In the genomic region with DNA sequence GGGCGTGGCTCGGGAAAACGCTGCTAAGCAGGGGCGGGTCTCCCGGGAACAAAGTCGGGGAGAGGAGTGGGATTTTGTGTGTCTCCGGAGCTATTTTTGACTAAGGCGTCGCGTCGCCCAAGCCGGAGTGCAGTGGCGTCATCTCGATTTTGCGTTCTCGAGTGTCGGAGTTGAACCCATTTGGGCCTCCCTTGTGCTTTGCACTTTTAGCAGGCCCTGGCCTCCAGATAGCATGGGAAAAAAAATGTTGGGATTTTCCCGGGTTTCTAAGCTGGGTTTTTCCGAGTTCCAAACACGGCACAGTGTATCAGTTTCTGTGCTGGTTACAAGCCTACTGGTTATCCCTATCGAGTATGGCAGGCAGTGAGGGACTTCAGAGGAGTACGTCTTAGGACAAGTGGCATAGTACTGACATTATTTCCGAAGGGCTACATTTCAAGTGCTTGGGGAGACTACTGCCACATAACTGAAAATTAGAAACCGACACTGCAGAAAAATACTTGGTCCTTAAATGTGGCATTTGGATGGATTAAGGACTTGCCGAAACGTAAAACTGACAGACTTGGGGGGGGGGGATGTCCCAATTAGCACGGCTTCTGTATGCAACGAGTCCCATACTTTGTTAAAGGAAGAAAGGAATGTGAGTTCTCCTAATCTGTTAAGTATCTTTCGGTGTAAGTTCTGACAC, we compare ENCODE assay signal across 1 cellular context.
TF ChIP-seq lines count a peak whose summit lies in the region.

No MANE protein-coding gene starts in this region.

TF ChIP-seq in HepG2, 621 proteins besides CTCF, POLR2A, EP300 and RAD21 (continued from another document and continues in another):
- TF ChIP-seq, protein P1, sequence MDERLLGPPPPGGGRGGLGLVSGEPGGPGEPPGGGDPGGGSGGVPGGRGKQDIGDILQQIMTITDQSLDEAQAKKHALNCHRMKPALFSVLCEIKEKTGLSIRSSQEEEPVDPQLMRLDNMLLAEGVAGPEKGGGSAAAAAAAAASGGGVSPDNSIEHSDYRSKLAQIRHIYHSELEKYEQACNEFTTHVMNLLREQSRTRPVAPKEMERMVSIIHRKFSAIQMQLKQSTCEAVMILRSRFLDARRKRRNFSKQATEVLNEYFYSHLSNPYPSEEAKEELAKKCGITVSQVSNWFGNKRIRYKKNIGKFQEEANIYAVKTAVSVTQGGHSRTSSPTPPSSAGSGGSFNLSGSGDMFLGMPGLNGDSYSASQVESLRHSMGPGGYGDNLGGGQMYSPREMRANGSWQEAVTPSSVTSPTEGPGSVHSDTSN (CRISPR knock-in tag; IDR thresholded peaks at IDR 0.05), result no peak
- TF ChIP-seq ZNF326 (CRISPR knock-in tag; IDR thresholded peaks at IDR 0.05; ENCODE audit: borderline replicate concordance) (no peak), NFE2 (CRISPR knock-in tag; IDR thresholded peaks at IDR 0.05) (no peak), MXI1 (IDR thresholded peaks at IDR 0.05; ENCODE audit: borderline replicate concordance, low read depth, low read length) (peak; percentile 4; the same call in 2 of the 3 replicates), ZNF709 (CRISPR knock-in tag; IDR thresholded peaks at IDR 0.05) (peak; percentile 8; the same call in 1 of the 2 replicates), HMGA1 (CRISPR knock-in tag; conservative IDR thresholded peaks at IDR 0.05) (no peak), ZNF329 (CRISPR knock-in tag; IDR thresholded peaks at IDR 0.05; ENCODE audit: low read depth) (no peak), ZNF296 (CRISPR knock-in tag; conservative IDR thresholded peaks at IDR 0.05) (no peak), SOX13 (IDR thresholded peaks at IDR 0.05) (no peak), SOX13 (CRISPR knock-in tag; conservative IDR thresholded peaks at IDR 0.05 in 1 of 2, IDR thresholded peaks at IDR 0.05 in 1 of 2) (peak in 1 of 2 experiments; percentile 99; a peak in 2 of 4 replicates), NR2F1 (CRISPR knock-in tag; IDR thresholded peaks at IDR 0.05) (no peak), PLRG1 (conservative IDR thresholded peaks at IDR 0.05) (no peak), ZBTB3 (CRISPR knock-in tag; IDR thresholded peaks at IDR 0.05; ENCODE audit: borderline replicate concordance, low read depth) (no peak), XRCC5 (optimal IDR thresholded peaks at IDR 0.05; ENCODE audit: low read length) (no peak), RFX3 (CRISPR knock-in tag; IDR thresholded peaks at IDR 0.05) (no peak), NR2C2 (CRISPR knock-in tag; IDR thresholded peaks at IDR 0.05; ENCODE audit: borderline replicate concordance) (no peak), ZNF510 (CRISPR knock-in tag; IDR thresholded peaks at IDR 0.05; ENCODE audit: low read depth) (no peak), ZSCAN21 (CRISPR knock-in tag; IDR thresholded peaks at IDR 0.05; ENCODE audit: borderline replicate concordance) (no peak), AKAP8 (CRISPR knock-in tag; IDR thresholded peaks at IDR 0.05) (no peak), PHF5A (CRISPR knock-in tag; IDR thresholded peaks at IDR 0.05; ENCODE audit: low read depth, unreplicated experiment) (no peak), GATAD2A (CRISPR knock-in tag; IDR thresholded peaks at IDR 0.05) (no peak), USF2 (IDR thresholded peaks at IDR 0.05; ENCODE audit: low read depth, low read length) (no peak), USF2 (CRISPR knock-in tag; IDR thresholded peaks at IDR 0.05; ENCODE audit: borderline replicate concordance) (no peak), ZNF143 (CRISPR knock-in tag; IDR thresholded peaks at IDR 0.05) (no peak), GTF3A (CRISPR knock-in tag; conservative IDR thresholded peaks at IDR 0.05) (no peak), KDM6A (CRISPR knock-in tag; IDR thresholded peaks at IDR 0.05; ENCODE audit: low read depth) (no peak), PCBP2 (optimal IDR thresholded peaks at IDR 0.05; ENCODE audit: low read depth, low read length, poor library complexity, severe bottlenecking) (peak; percentile 20), HDAC1 (CRISPR knock-in tag; IDR thresholded peaks at IDR 0.05) (no peak), ATM (IDR thresholded peaks at IDR 0.05; ENCODE audit: borderline replicate concordance) (no peak), ZNF260 (CRISPR knock-in tag; IDR thresholded peaks at IDR 0.05; ENCODE audit: borderline replicate concordance, low read depth) (no peak), SRY (CRISPR knock-in tag; IDR thresholded peaks at IDR 0.05) (no peak), ISL2 (CRISPR knock-in tag; IDR thresholded peaks at IDR 0.05) (no peak), JUND (CRISPR knock-in tag; IDR thresholded peaks at IDR 0.05) (0 out of 2 replicates have a peak, but pooled peaks have one; percentile 46), ZNF12 (CRISPR knock-in tag; IDR thresholded peaks at IDR 0.05) (no peak), RBM39 (IDR thresholded peaks at IDR 0.05; ENCODE audit: low read depth, low read length, poor library complexity, severe bottlenecking) (no peak), MED1 (CRISPR knock-in tag; IDR thresholded peaks at IDR 0.05) (no peak; the same call in 1 of the 2 replicates), ZMYM3 (CRISPR knock-in tag; IDR thresholded peaks at IDR 0.05) (no peak), ARHGAP35 (CRISPR knock-in tag; IDR thresholded peaks at IDR 0.05; ENCODE audit: borderline replicate concordance) (no peak), PHB2 (IDR thresholded peaks at IDR 0.05; ENCODE audit: partially characterized antibody) (no peak), HMG20A (CRISPR knock-in tag; IDR thresholded peaks at IDR 0.05; ENCODE audit: borderline replicate concordance) (no peak), ONECUT2 (CRISPR knock-in tag; IDR thresholded peaks at IDR 0.05) (no peak), PRPF4 (IDR thresholded peaks at IDR 0.05; ENCODE audit: low read depth, low read length, poor library complexity, severe bottlenecking) (no peak), ZNF225 (CRISPR knock-in tag; IDR thresholded peaks at IDR 0.05) (no peak), MLLT10 (CRISPR knock-in tag; IDR thresholded peaks at IDR 0.05) (no peak), CENPT (CRISPR knock-in tag; IDR thresholded peaks at IDR 0.05; ENCODE audit: low read depth) (no peak), ZNF331 (CRISPR knock-in tag; IDR thresholded peaks at IDR 0.05) (no peak), EEA1 (CRISPR knock-in tag; IDR thresholded peaks at IDR 0.05; ENCODE audit: borderline replicate concordance) (0 out of 2 replicates have a peak, but pooled peaks have one; percentile 8), HNF4A (CRISPR knock-in tag; IDR thresholded peaks at IDR 0.05) (no peak), ZNF782 (CRISPR knock-in tag; IDR thresholded peaks at IDR 0.05; ENCODE audit: borderline replicate concordance) (no peak), ZNF337 (CRISPR knock-in tag; IDR thresholded peaks at IDR 0.05; ENCODE audit: borderline replicate concordance, low read depth) (no peak; the same call in 1 of the 2 replicates), JARID2 (CRISPR knock-in tag; IDR thresholded peaks at IDR 0.05; ENCODE audit: insufficient replicate concordance) (no peak), ZNF441 (CRISPR knock-in tag; IDR thresholded peaks at IDR 0.05; ENCODE audit: borderline replicate concordance) (no peak), PLSCR1 (CRISPR knock-in tag; IDR thresholded peaks at IDR 0.05; ENCODE audit: borderline replicate concordance) (no peak), ZBTB33 (CRISPR knock-in tag; IDR thresholded peaks at IDR 0.05) (no peak), SIX1 (CRISPR knock-in tag; IDR thresholded peaks at IDR 0.05; ENCODE audit: borderline replicate concordance) (no peak)
- TF ChIP-seq, protein P2, sequence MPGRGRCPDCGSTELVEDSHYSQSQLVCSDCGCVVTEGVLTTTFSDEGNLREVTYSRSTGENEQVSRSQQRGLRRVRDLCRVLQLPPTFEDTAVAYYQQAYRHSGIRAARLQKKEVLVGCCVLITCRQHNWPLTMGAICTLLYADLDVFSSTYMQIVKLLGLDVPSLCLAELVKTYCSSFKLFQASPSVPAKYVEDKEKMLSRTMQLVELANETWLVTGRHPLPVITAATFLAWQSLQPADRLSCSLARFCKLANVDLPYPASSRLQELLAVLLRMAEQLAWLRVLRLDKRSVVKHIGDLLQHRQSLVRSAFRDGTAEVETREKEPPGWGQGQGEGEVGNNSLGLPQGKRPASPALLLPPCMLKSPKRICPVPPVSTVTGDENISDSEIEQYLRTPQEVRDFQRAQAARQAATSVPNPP (CRISPR knock-in tag; IDR thresholded peaks at IDR 0.05), result no peak
- TF ChIP-seq, protein P3, sequence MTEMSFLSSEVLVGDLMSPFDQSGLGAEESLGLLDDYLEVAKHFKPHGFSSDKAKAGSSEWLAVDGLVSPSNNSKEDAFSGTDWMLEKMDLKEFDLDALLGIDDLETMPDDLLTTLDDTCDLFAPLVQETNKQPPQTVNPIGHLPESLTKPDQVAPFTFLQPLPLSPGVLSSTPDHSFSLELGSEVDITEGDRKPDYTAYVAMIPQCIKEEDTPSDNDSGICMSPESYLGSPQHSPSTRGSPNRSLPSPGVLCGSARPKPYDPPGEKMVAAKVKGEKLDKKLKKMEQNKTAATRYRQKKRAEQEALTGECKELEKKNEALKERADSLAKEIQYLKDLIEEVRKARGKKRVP (CRISPR knock-in tag; IDR thresholded peaks at IDR 0.05), result peak in 1 of 2 experiments; percentile 93; a peak in 2 of 4 replicates
- TF ChIP-seq, protein P4, sequence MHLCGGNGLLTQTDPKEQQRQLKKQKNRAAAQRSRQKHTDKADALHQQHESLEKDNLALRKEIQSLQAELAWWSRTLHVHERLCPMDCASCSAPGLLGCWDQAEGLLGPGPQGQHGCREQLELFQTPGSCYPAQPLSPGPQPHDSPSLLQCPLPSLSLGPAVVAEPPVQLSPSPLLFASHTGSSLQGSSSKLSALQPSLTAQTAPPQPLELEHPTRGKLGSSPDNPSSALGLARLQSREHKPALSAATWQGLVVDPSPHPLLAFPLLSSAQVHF (CRISPR knock-in tag; IDR thresholded peaks at IDR 0.05), result no peak
- TF ChIP-seq, protein P5, sequence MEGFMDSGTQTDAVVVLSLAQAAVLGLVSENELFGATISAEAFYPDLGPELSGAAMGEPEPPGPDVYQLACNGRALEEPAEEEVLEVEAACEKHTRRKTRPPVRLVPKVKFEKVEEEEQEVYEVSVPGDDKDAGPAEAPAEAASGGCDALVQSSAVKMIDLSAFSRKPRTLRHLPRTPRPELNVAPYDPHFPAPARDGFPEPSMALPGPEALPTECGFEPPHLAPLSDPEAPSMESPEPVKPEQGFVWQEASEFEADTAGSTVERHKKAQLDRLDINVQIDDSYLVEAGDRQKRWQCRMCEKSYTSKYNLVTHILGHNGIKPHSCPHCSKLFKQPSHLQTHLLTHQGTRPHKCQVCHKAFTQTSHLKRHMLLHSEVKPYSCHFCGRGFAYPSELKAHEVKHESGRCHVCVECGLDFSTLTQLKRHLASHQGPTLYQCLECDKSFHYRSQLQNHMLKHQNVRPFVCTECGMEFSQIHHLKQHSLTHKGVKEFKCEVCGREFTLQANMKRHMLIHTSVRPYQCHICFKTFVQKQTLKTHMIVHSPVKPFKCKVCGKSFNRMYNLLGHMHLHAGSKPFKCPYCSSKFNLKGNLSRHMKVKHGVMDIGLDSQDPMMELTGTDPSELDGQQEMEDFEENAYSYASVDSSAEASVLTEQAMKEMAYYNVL (CRISPR knock-in tag; IDR thresholded peaks at IDR 0.05; ENCODE audit: borderline replicate concordance), result no peak
- TF ChIP-seq, protein P6, sequence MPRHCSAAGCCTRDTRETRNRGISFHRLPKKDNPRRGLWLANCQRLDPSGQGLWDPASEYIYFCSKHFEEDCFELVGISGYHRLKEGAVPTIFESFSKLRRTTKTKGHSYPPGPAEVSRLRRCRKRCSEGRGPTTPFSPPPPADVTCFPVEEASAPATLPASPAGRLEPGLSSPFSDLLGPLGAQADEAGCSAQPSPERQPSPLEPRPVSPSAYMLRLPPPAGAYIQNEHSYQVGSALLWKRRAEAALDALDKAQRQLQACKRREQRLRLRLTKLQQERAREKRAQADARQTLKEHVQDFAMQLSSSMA (CRISPR knock-in tag; IDR thresholded peaks at IDR 0.05), result no peak; the same call in 1 of the 2 replicates
